13 cellular contexts compared by ENCODE assay signal in genomic region chr13:19345158-19345557, GRCh38.
A peak's percentile ranks its signal among the peaks of the same experiment; 100 is the strongest.
DNase-seq lines count a peak whose midpoint lies in the region; ATAC-seq lines count a peak whose summit lies in the region.
"Had no signal": no experiment of that assay in that cellular context is flagged by ENCODE, and none has a peak within 500 bp of the region (broad histone marks: within the 10 kb centered on the region; RNA-seq: fewer than 3 reads in every experiment).

No MANE protein-coding gene starts in this region.

- no peak overlapping the region for H3K27ac ChIP-seq in neuronal stem cell (replicated peaks; ENCODE audit: low read length)
- H3K27ac ChIP-seq: 22Rv1, lower lobe of right lung had no signal

- H3K14ac ChIP-seq in neuronal stem cell (ENCODE audit: low read length), result no peak overlapping the region

- H3K23ac ChIP-seq in neuronal stem cell (ENCODE audit: low read depth, low read length, poor library complexity), result no peak overlapping the region

- peaks cover 4% of the 10 kb centered on the region for H3K9me3 Mint-ChIP-seq in T-helper 1 cell treated with Interleukin-12 subunit alpha and Interleukin-12 subunit beta and Interleukin-4 antibody, amounts not matched to agents 30 μg/mL and 1 μg/mL, for 36 hours

- no peak overlapping the region for H2AFZ ChIP-seq in neuronal stem cell (ENCODE audit: low read length)

- no peaks in the 10 kb centered on the region for H3K36me3 ChIP-seq in neuronal stem cell (replicated peaks in 1 of 2; ENCODE audit: control insufficient read depth in 2 of 2, insufficient read depth in 2 of 2, low read length in 2 of 2)
- H3K36me3 ChIP-seq: lower lobe of right lung had no signal

- no peak overlapping the region for H2AK5ac ChIP-seq in neuronal stem cell (ENCODE audit: low read depth, low read length)

- H3K4ac ChIP-seq in neuronal stem cell (ENCODE audit: low read length), result no peak overlapping the region

- no peak overlapping the region for H2BK5ac ChIP-seq in neuronal stem cell (ENCODE audit: low read length)

- peaks cover 5% of the 10 kb centered on the region for H3K27me3 Mint-ChIP-seq in T-helper 1 cell treated with Interleukin-12 subunit alpha and Interleukin-12 subunit beta and Interleukin-4 antibody, amounts not matched to agents 30 μg/mL and 1 μg/mL, for 36 hours (ENCODE audit: low read depth)

- H3K4me2 ChIP-seq in neuronal stem cell (ENCODE audit: insufficient read depth, low read length, poor library complexity, severe bottlenecking), result no peak overlapping the region

- ATAC-seq in GM19463 (IDR thresholded peaks at IDR 0.05; ENCODE audit: unreplicated experiment) (peak; percentile 15), HG03175 (IDR thresholded peaks at IDR 0.05; ENCODE audit: unreplicated experiment) (peak; percentile 22)

- no peak overlapping the region for H4K91ac ChIP-seq in neuronal stem cell (ENCODE audit: low read depth, low read length, poor library complexity)

- H2BK15ac ChIP-seq in neuronal stem cell (ENCODE audit: low read length), result no peak overlapping the region

- H3K4me3 ChIP-seq in neuronal stem cell (ENCODE audit: low read length in 2 of 2), result no peak overlapping the region

- H3K9me3 ChIP-seq in neuronal stem cell (replicated peaks in 1 of 2; ENCODE audit: control insufficient read depth in 2 of 2, insufficient read depth in 1 of 2, low read depth in 1 of 2, low read length in 2 of 2), result peaks cover 0 to 15% of the 10 kb centered on the region in 2 donors
- H3K9me3 ChIP-seq: lower lobe of right lung had no signal

- H3K4me1 ChIP-seq in neuronal stem cell (ENCODE audit: control insufficient read depth in 2 of 2, insufficient read depth in 1 of 2, low read depth in 1 of 2, low read length in 2 of 2), result no peaks in the 10 kb centered on the region
- H3K4me1 ChIP-seq: lower lobe of right lung had no signal

- DNase-seq in T-helper 1 cell (no peak), neuronal stem cell (ENCODE audit: low spot score) (no peak), NCI-H187 treated with DMSO at 0.1 percent for 48 hours (lab: John Stamatoyannopoulos, UW) (no peak), germinal center (ENCODE audit: low spot score) (no peak), SIG-M5 (lab: John Stamatoyannopoulos, UW) (no peak)
- DNase-seq: NCI-H510A treated with DMSO at 0.1 percent for 48 hours had no signal

- H3K9ac ChIP-seq in neuronal stem cell (ENCODE audit: low read depth, low read length, poor library complexity), result peak overlapping the region; percentile 60

- WGBS in neuronal stem cell (ENCODE audit: extremely low coverage in 2 of 2, insufficient read length in 2 of 2, insufficient replicate concordance in 1 of 2), 2 donors, result no CpG with 5 or more reads among the region's 10 CpGs

- H2BK120ac ChIP-seq in neuronal stem cell (ENCODE audit: low read depth, low read length), result no peak overlapping the region

- H2BK12ac ChIP-seq in neuronal stem cell (ENCODE audit: low read length), result no peak overlapping the region

- H3K36me3 Mint-ChIP-seq in T-helper 1 cell treated with Interleukin-12 subunit alpha and Interleukin-12 subunit beta and Interleukin-4 antibody, amounts not matched to agents 30 μg/mL and 1 μg/mL, for 36 hours (ENCODE audit: low read depth), result no peaks in the 10 kb centered on the region
- H3K36me3 Mint-ChIP-seq: activated naive CD8-positive, alpha-beta T cell had no signal

- no peaks in the 10 kb centered on the region for H3K4me1 Mint-ChIP-seq in T-helper 1 cell treated with Interleukin-12 subunit alpha and Interleukin-12 subunit beta and Interleukin-4 antibody, amounts not matched to agents 30 μg/mL and 1 μg/mL, for 36 hours (ENCODE audit: low read depth)
- H3K4me1 Mint-ChIP-seq: nephron had no signal

- H3K27me3 ChIP-seq in neuronal stem cell (ENCODE audit: control insufficient read depth in 3 of 3, insufficient read depth in 3 of 3, low read depth in 1 of 3, low read length in 3 of 3), result no peaks in the 10 kb centered on the region

- no peak overlapping the region for H4K8ac ChIP-seq in neuronal stem cell (ENCODE audit: low read depth, low read length)

- no peak overlapping the region for H3K27ac Mint-ChIP-seq in T-helper 1 cell treated with Interleukin-12 subunit alpha and Interleukin-12 subunit beta and Interleukin-4 antibody, amounts not matched to agents 30 μg/mL and 1 μg/mL, for 36 hours
- H3K27ac Mint-ChIP-seq: activated naive CD8-positive, alpha-beta T cell; nephron had no signal

- H3K18ac ChIP-seq in neuronal stem cell (ENCODE audit: low read length), result no peak overlapping the region

- peak overlapping the region; percentile 44 for H3K4me3 Mint-ChIP-seq in T-helper 1 cell treated with Interleukin-12 subunit alpha and Interleukin-12 subunit beta and Interleukin-4 antibody, amounts not matched to agents 30 μg/mL and 1 μg/mL, for 36 hours
- H3K4me3 Mint-ChIP-seq: activated naive CD8-positive, alpha-beta T cell; nephron had no signal

- no peaks in the 10 kb centered on the region for H3K79me1 ChIP-seq in neuronal stem cell (ENCODE audit: low read depth, low read length)
